ENCODE assay signal across 1 cellular context in genomic region chr20:3818155-3819151, GRCh38.
TF ChIP-seq lines count a peak whose summit lies in the region.

No MANE protein-coding gene starts in this region.

TF ChIP-seq in HepG2, 621 proteins besides CTCF, POLR2A, EP300 and RAD21 (continued from another document and continues in another):
- TF ChIP-seq PATZ1 (CRISPR knock-in tag; IDR thresholded peaks at IDR 0.05) (peak; percentile 95), AKAP8 (CRISPR knock-in tag; IDR thresholded peaks at IDR 0.05) (peak; percentile 62; the same call in 1 of the 2 replicates), KAT7 (CRISPR knock-in tag; IDR thresholded peaks at IDR 0.05; ENCODE audit: borderline replicate concordance) (peak; percentile 87), NFIB (CRISPR knock-in tag; IDR thresholded peaks at IDR 0.05; ENCODE audit: borderline replicate concordance) (no peak), HOMEZ (CRISPR knock-in tag; IDR thresholded peaks at IDR 0.05; ENCODE audit: low read depth) (peak; percentile 90), MAFK (conservative IDR thresholded peaks at IDR 0.05 in 1 of 2, IDR thresholded peaks at IDR 0.05 in 1 of 2; ENCODE audit: low read length in 2 of 2) (no peak), ELF3 (CRISPR knock-in tag; IDR thresholded peaks at IDR 0.05) (peak; percentile 89), CREB1 (IDR thresholded peaks at IDR 0.05) (peak; percentile 41), CREB1 (CRISPR knock-in tag; IDR thresholded peaks at IDR 0.05) (no peak), TOPORS (CRISPR knock-in tag; IDR thresholded peaks at IDR 0.05) (peak; percentile 76; the same call in 1 of the 2 replicates), MLLT10 (CRISPR knock-in tag; IDR thresholded peaks at IDR 0.05) (no peak), ZBTB26 (CRISPR knock-in tag; IDR thresholded peaks at IDR 0.05; ENCODE audit: borderline replicate concordance) (peak; percentile 62; the same call in 1 of the 2 replicates), ZNF510 (CRISPR knock-in tag; IDR thresholded peaks at IDR 0.05; ENCODE audit: low read depth) (no peak), FOXA3 (CRISPR knock-in tag; IDR thresholded peaks at IDR 0.05) (peak; percentile 91), NCOA1 (CRISPR knock-in tag; IDR thresholded peaks at IDR 0.05) (peak; percentile 89; the same call in 1 of the 2 replicates), SSRP1 (CRISPR knock-in tag; IDR thresholded peaks at IDR 0.05) (peak; percentile 98), SP5 (CRISPR knock-in tag; IDR thresholded peaks at IDR 0.05; ENCODE audit: borderline replicate concordance, low read depth) (peak; percentile 75; the same call in 1 of the 2 replicates), ZNF274 (CRISPR knock-in tag; IDR thresholded peaks at IDR 0.05) (peak; percentile 65; the same call in 1 of the 2 replicates), TBX3 (IDR thresholded peaks at IDR 0.05; ENCODE audit: borderline replicate concordance) (peak; percentile 27; the same call in 1 of the 2 replicates), GATA4 (IDR thresholded peaks at IDR 0.05; ENCODE audit: borderline replicate concordance, low read depth) (no peak), KMT2B (CRISPR knock-in tag; IDR thresholded peaks at IDR 0.05) (peak; percentile 80), SKI (IDR thresholded peaks at IDR 0.05; ENCODE audit: partially characterized antibody) (peak; percentile 46), ZBTB44 (CRISPR knock-in tag; IDR thresholded peaks at IDR 0.05) (0 out of 2 replicates have a peak, but pooled peaks have one; percentile 20), PAWR (CRISPR knock-in tag; IDR thresholded peaks at IDR 0.05; ENCODE audit: borderline replicate concordance) (0 out of 2 replicates have a peak, but pooled peaks have one; percentile 78), THAP7 (CRISPR knock-in tag; IDR thresholded peaks at IDR 0.05) (peak; percentile 81; the same call in 1 of the 2 replicates), HNF4A (CRISPR knock-in tag; IDR thresholded peaks at IDR 0.05) (peak; percentile 36; the same call in 1 of the 2 replicates), RXRB (CRISPR knock-in tag; IDR thresholded peaks at IDR 0.05; ENCODE audit: borderline replicate concordance) (peak; percentile 86), ZBTB38 (CRISPR knock-in tag; IDR thresholded peaks at IDR 0.05) (peak; percentile 90), ZGPAT (CRISPR knock-in tag; IDR thresholded peaks at IDR 0.05) (peak; percentile 86), KLF12 (CRISPR knock-in tag; IDR thresholded peaks at IDR 0.05; ENCODE audit: borderline replicate concordance) (no peak), ZSCAN5A (CRISPR knock-in tag; IDR thresholded peaks at IDR 0.05; ENCODE audit: borderline replicate concordance) (peak; percentile 77; the same call in 1 of the 2 replicates), PCBP1 (IDR thresholded peaks at IDR 0.05; ENCODE audit: borderline replicate concordance, low read depth, low read length) (no peak), ZNF251 (CRISPR knock-in tag; IDR thresholded peaks at IDR 0.05) (no peak), ZFYVE20 (CRISPR knock-in tag; IDR thresholded peaks at IDR 0.05; ENCODE audit: borderline replicate concordance, low read depth) (no peak), MEF2D (CRISPR knock-in tag; IDR thresholded peaks at IDR 0.05) (peak; percentile 77; the same call in 1 of the 2 replicates), ZBTB20 (CRISPR knock-in tag; IDR thresholded peaks at IDR 0.05; ENCODE audit: borderline replicate concordance, low read depth) (peak; percentile 74; the same call in 1 of the 2 replicates), KDM3A (CRISPR knock-in tag; IDR thresholded peaks at IDR 0.05; ENCODE audit: low read depth) (peak; percentile 85; the same call in 1 of the 2 replicates), NFE2L1 (CRISPR knock-in tag; IDR thresholded peaks at IDR 0.05; ENCODE audit: borderline replicate concordance) (no peak), ZNF552 (CRISPR knock-in tag; IDR thresholded peaks at IDR 0.05; ENCODE audit: borderline replicate concordance) (no peak), ZNF530 (CRISPR knock-in tag; IDR thresholded peaks at IDR 0.05; ENCODE audit: low read depth) (no peak), MAX (IDR thresholded peaks at IDR 0.05) (peak; percentile 90), ZUFSP (CRISPR knock-in tag; IDR thresholded peaks at IDR 0.05; ENCODE audit: borderline replicate concordance) (no peak), ZNF646 (CRISPR knock-in tag; IDR thresholded peaks at IDR 0.05) (no peak; the same call in 1 of the 2 replicates)
